ENCODE assay signal across 8 cellular contexts in genomic region chr2:64645014-64645418, GRCh38. TPM values are rescaled to one million over a fixed set of nuclear protein-coding genes. Genes with fewer than 3 reads are reported as not detected.
DNase-seq lines count a peak whose midpoint lies in the region; ATAC-seq and TF ChIP-seq lines count a peak whose summit lies in the region.

No MANE protein-coding gene starts in this region.

- H3K9me3 ChIP-seq in fibroblast of lung (ENCODE audit: control insufficient read depth, insufficient read depth, low read depth, low read length) = no peaks in the 10 kb centered on the region

- H3K36me3 ChIP-seq in fibroblast of lung (ENCODE audit: control insufficient read depth, insufficient read depth, low read length) = peaks cover 2% of the 10 kb centered on the region

- H3K27ac Mint-ChIP-seq in nephron progenitor cell = peak overlapping the region; percentile 99

- H3K9me3 Mint-ChIP-seq in nephron progenitor cell = no peaks in the 10 kb centered on the region

- H2AFZ ChIP-seq in fibroblast of lung (ENCODE audit: low read length) = no peak overlapping the region

- no peaks in the 10 kb centered on the region for H4K20me1 ChIP-seq in fibroblast of lung (ENCODE audit: control insufficient read depth, extremely low read depth, insufficient read depth, low read length)

- peak overlapping the region; percentile 92 for H3K27ac ChIP-seq in fibroblast of lung (ENCODE audit: insufficient read depth, low read length)

- peaks cover 92% of the 10 kb centered on the region for H3K79me2 ChIP-seq in fibroblast of lung (ENCODE audit: control insufficient read depth, insufficient read depth, low read length)

- peak; percentile 19 for TF ChIP-seq CTCF in AG09319 (IDR thresholded peaks at IDR 0.05; ENCODE audit: low read depth, low read length)
- peak in 1 of 2 donors; percentile 24 for TF ChIP-seq CTCF in fibroblast of lung (conservative IDR thresholded peaks at IDR 0.05 in 1 of 2, IDR thresholded peaks at IDR 0.05 in 1 of 2; ENCODE audit: low read depth in 1 of 2, low read length in 2 of 2)
- no peak for TF ChIP-seq CTCF in nephron progenitor cell (IDR thresholded peaks at IDR 0.05)

- ATAC-seq in GM21526 (IDR thresholded peaks at IDR 0.05; ENCODE audit: low FRiP score, unreplicated experiment) = peak; percentile 21
- no peak for ATAC-seq in HG03095 (IDR thresholded peaks at IDR 0.05; ENCODE audit: unreplicated experiment)

- DNase-seq in AG09319 (ENCODE audit: extremely low read depth, low read depth) (no peak), NCI-H2107 (lab: John Stamatoyannopoulos, UW) (peak; percentile 22), fibroblast of lung (ENCODE audit: low read depth in 2 of 2) (peak; percentile 76 to 80), nephron progenitor cell (peak; percentile 80), foreskin melanocyte (no peak)
- peak; percentile 20 for DNase-seq in activated CD4-positive, alpha-beta T cell treated with anti-CD3 and anti-CD28 coated beads, Interleukin-2, amount 50 U/mL, for 1 hour

- peaks cover 100% of the 10 kb centered on the region for H3K4me1 Mint-ChIP-seq in nephron progenitor cell

- H3K27me3 ChIP-seq in fibroblast of lung (ENCODE audit: control insufficient read depth, insufficient read depth, low read length) = no peaks in the 10 kb centered on the region

- H3K4me3 ChIP-seq in fibroblast of lung (replicated peaks in 1 of 4; ENCODE audit: control extremely low read depth in 1 of 4, insufficient read depth in 1 of 4, low read depth in 3 of 4, low read length in 4 of 4) = peak overlapping the region; percentile 54 to 65 (median 59)

- H3K4me2 ChIP-seq in fibroblast of lung (ENCODE audit: extremely low read depth, insufficient read depth, low read length) = peak overlapping the region; percentile 94

- H3K4me3 Mint-ChIP-seq in nephron progenitor cell = peak overlapping the region; percentile 85

- H3K36me3 Mint-ChIP-seq in nephron progenitor cell (ENCODE audit: low read depth) = no peaks in the 10 kb centered on the region

- H3K27me3 Mint-ChIP-seq in nephron progenitor cell (ENCODE audit: low read depth, poor library complexity) = no peaks in the 10 kb centered on the region

- peaks cover 14% of the 10 kb centered on the region for H3K4me1 ChIP-seq in fibroblast of lung (ENCODE audit: control insufficient read depth, extremely low read depth, insufficient read depth, low read length)

- peak overlapping the region; percentile 66 for H3K9ac ChIP-seq in fibroblast of lung (ENCODE audit: insufficient read depth, low read length)

RNA-seq across cellular contexts. Expression of gene SERTAD2, which starts 8.7 kb away (rescaled TPM):
- 8.0 and 15.2 TPM in 2 replicates for total RNA-seq in fibroblast of lung
- polyA plus RNA-seq in fibroblast of lung = 16.5 and 20.7 TPM in 2 replicates
- polyA plus RNA-seq in fibroblast of lung (2012) = 17.3 and 17.4 TPM in 2 replicates
- 12.3 and 14.1 TPM in 2 replicates for polyA minus RNA-seq in fibroblast of lung (ENCODE audit: low replicate concordance)

Comparison
In these comparisons a context has a peak if more than half of its experiments do, and no peak if none do; other contexts are left out.
1. DNase-seq: peak in NCI-H2107 (single experiment), activated CD4-positive, alpha-beta T cell treated with anti-CD3 and anti-CD28 coated beads, Interleukin-2, amount 50 U/mL, for 1 hour (single experiment), fibroblast of lung (2 of 2) and nephron progenitor cell (single experiment); none in AG09319 (single experiment) and foreskin melanocyte (single experiment).